ENCODE assay signal across 9 cellular contexts in genomic region chr1:3668585-3669300, GRCh38. TPM values are rescaled to one million over a fixed set of nuclear protein-coding genes. Genes with fewer than 3 reads are reported as not detected.
A peak's percentile ranks its signal among the peaks of the same experiment; 100 is the strongest.
DNase-seq lines count a peak whose midpoint lies in the region; ATAC-seq and TF ChIP-seq lines count a peak whose summit lies in the region.
"Had no signal": no experiment of that assay in that cellular context is flagged by ENCODE, and none has a peak within 500 bp of the region (broad histone marks: within the 10 kb centered on the region; RNA-seq: fewer than 3 reads in every experiment).

No MANE protein-coding gene starts in this region.

- no peak for TF ChIP-seq CTCF in breast epithelium (IDR thresholded peaks at IDR 0.05)
- TF ChIP-seq CTCF in natural killer cell (IDR thresholded peaks at IDR 0.05) = no peak

- peak; percentile 93 for DNase-seq in COR-L47 (lab: John Stamatoyannopoulos, UW)
- DNase-seq in NCI-H146 (lab: John Stamatoyannopoulos, UW) = peak; percentile 92
- DNase-seq in breast epithelium (ENCODE audit: low spot score in 2 of 2) = peak; percentile 68 to 72
- peak; percentile 88 for DNase-seq in mucosa of gallbladder (ENCODE audit: low spot score)
- DNase-seq in natural killer cell = no peak
- no peak for DNase-seq in NK-92 treated with Interleukin-12 subunit alpha and Interleukin-12 subunit beta, amount 100 ng/mL, for 24 hours (lab: John Stamatoyannopoulos, UW)
- DNase-seq in foreskin melanocyte = no peak

- intact Hi-C loops in breast epithelium (cut with DNase I; ENCODE audit: low total_unique reads) (no loop called here), natural killer cell (cut with micrococcal nuclease) (no loop called here)

- ATAC-seq in natural killer cell = no peak
- no peak for ATAC-seq in GM18505 (IDR thresholded peaks at IDR 0.05; ENCODE audit: unreplicated experiment)
- ATAC-seq: T-helper 17 cell had no signal

- no peaks in the 10 kb centered on the region for H3K9me3 ChIP-seq in breast epithelium

- TF ChIP-seq POLR2A in breast epithelium (IDR thresholded peaks at IDR 0.05) = no peak
- no peak for TF ChIP-seq POLR2A in GM18505 (IDR thresholded peaks at IDR 0.05; ENCODE audit: borderline replicate concordance, extremely low read depth, insufficient read depth, insufficient read length)

- H3K4me3 Mint-ChIP-seq in natural killer cell = no peak overlapping the region
- H3K4me3 Mint-ChIP-seq: T-helper 17 cell had no signal

- H3K36me3 Mint-ChIP-seq in natural killer cell = no peaks in the 10 kb centered on the region

- H3K27me3 Mint-ChIP-seq in natural killer cell (ENCODE audit: low read depth in 2 of 2) = peaks cover 7 to 10% of the 10 kb centered on the region in 2 donors

- no peaks in the 10 kb centered on the region for H3K4me1 ChIP-seq in breast epithelium

- H3K4me3 ChIP-seq in breast epithelium = peak overlapping the region in 1 of 3 donors; percentile 39

- H3K4me1 Mint-ChIP-seq in natural killer cell = peaks cover 0 to 4% of the 10 kb centered on the region in 2 donors

- H3K36me3 ChIP-seq in breast epithelium = no peaks in the 10 kb centered on the region

- H3K27me3 ChIP-seq in breast epithelium = peaks cover 0 to 47% of the 10 kb centered on the region in 2 donors

- no peaks in the 10 kb centered on the region for H3K9me3 Mint-ChIP-seq in natural killer cell

- H3K27ac ChIP-seq in breast epithelium = no peak overlapping the region

- no peak overlapping the region for H3K27ac Mint-ChIP-seq in natural killer cell
- H3K27ac Mint-ChIP-seq: T-helper 17 cell had no signal

RNA-seq across cellular contexts. Expression of gene TP73, which starts 16.4 kb away (rescaled TPM):
- total RNA-seq in breast epithelium (1 to 10 TPM in 1 of 3 donors, under 1 TPM in 1, not detected in 1; 0.66 to 1.0 TPM), mucosa of gallbladder (0.17 TPM), natural killer cell (under 1 TPM; 0.28 to 0.50 (median 0.39) TPM)

RNA-seq across cellular contexts. Expression of gene WRAP73, which starts 18.8 kb away (rescaled TPM):
- total RNA-seq in breast epithelium = 10 to 100 TPM; 19.3 to 23.6 (median 20.2) TPM
- total RNA-seq in mucosa of gallbladder = 21.6 TPM
- 10 to 100 TPM; 27.8 to 35.4 (median 30.1) TPM for total RNA-seq in natural killer cell

RNA-seq across cellular contexts. Expression of gene TPRG1L, which starts 43.9 kb away (rescaled TPM):
- total RNA-seq in breast epithelium (10 to 100 TPM; 32.4 to 56.8 (median 34.5) TPM), mucosa of gallbladder (96.5 TPM), natural killer cell (10 to 100 TPM; 36.2 to 46.7 (median 37.9) TPM)

RNA-seq across cellular contexts. Expression of gene MEGF6, which starts 57.4 kb away (rescaled TPM):
- total RNA-seq in breast epithelium = 10 to 100 TPM; 19.3 to 32.1 (median 24.2) TPM
- total RNA-seq in mucosa of gallbladder = 43.4 TPM
- 10 to 100 TPM in 1 of 3 donors, 1 to 10 TPM in 2; 3.1 to 15.6 (median 5.1) TPM for total RNA-seq in natural killer cell

Comparison
In these comparisons a context has a peak if more than half of its experiments do, and no peak if none do; other contexts are left out.
1. DNase-seq: peak in COR-L47 (single experiment), NCI-H146 (single experiment), breast epithelium (2 of 2) and mucosa of gallbladder (single experiment); none in natural killer cell (single experiment), NK-92 treated with Interleukin-12 subunit alpha and Interleukin-12 subunit beta, amount 100 ng/mL, for 24 hours (single experiment) and foreskin melanocyte (single experiment).